8 cellular contexts compared by ENCODE assay signal in genomic region chr5:138033275-138033808, GRCh38. TPM values are rescaled to one million over a fixed set of nuclear protein-coding genes. Genes with fewer than 3 reads are reported as not detected.
A peak's percentile ranks its signal among the peaks of the same experiment; 100 is the strongest.
DNase-seq lines count a peak whose midpoint lies in the region; ATAC-seq, FAIRE-seq and TF ChIP-seq lines count a peak whose summit lies in the region.

No MANE protein-coding gene starts in this region.

- H3K36me3 Mint-ChIP-seq in neural crest cell (ENCODE audit: low read depth) = peaks cover 2% of the 10 kb centered on the region

- peaks cover 28% of the 10 kb centered on the region for H3K4me1 ChIP-seq in SJSA1 (replicated peaks)
- peaks cover 0 to 3% of the 10 kb centered on the region in 2 donors for H3K4me1 ChIP-seq in esophagus (ENCODE audit: control insufficient read depth in 2 of 2, insufficient read depth in 2 of 2, low read length in 1 of 2)

- no peaks in the 10 kb centered on the region for H3K9me3 ChIP-seq in SJSA1 (replicated peaks)
- H3K9me3 ChIP-seq in esophagus (ENCODE audit: control insufficient read depth in 2 of 2, insufficient read depth in 1 of 2, low read depth in 1 of 2, low read length in 1 of 2) = no peaks in the 10 kb centered on the region

- H3K4me3 Mint-ChIP-seq in neural crest cell = peak overlapping the region; percentile 97

- FAIRE-seq in urothelium cell line (lab: Jason Lieb, UNC) = no peak

- ATAC-seq in GM19035 (IDR thresholded peaks at IDR 0.05; ENCODE audit: unreplicated experiment) = peak; percentile 15
- ATAC-seq in HG03378 (IDR thresholded peaks at IDR 0.05; ENCODE audit: unreplicated experiment) = peak; percentile 1

- peak overlapping the region; percentile 97 for H3K27ac Mint-ChIP-seq in neural crest cell (ENCODE audit: unreplicated experiment)

- DNase-seq in SJSA1 (ENCODE audit: low read depth in 1 of 2, low spot score in 2 of 2) (peak in 1 of 2 experiments; percentile 71), neural crest cell (ENCODE audit: low read depth, low spot score) (no peak), urothelium cell line (ENCODE audit: low spot score) (no peak), globus pallidus (ENCODE audit: low spot score) (no peak)

- WGBS in esophagus, 2 donors = 2% methylated on average over 20 of the region's 20 CpGs

- H3K4me3 ChIP-seq in SJSA1 = peak overlapping the region; percentile 99
- H3K4me3 ChIP-seq in esophagus (ENCODE audit: low read depth in 1 of 2, low read length in 2 of 2) = peak overlapping the region; percentile 89 to 99

- H3K36me3 ChIP-seq in SJSA1 = peaks cover 21% of the 10 kb centered on the region
- no peaks in the 10 kb centered on the region for H3K36me3 ChIP-seq in esophagus (ENCODE audit: control insufficient read depth in 2 of 2, insufficient read depth in 2 of 2, low read length in 1 of 2)

- no peaks in the 10 kb centered on the region for H3K9me3 Mint-ChIP-seq in neural crest cell

- peaks cover 2% of the 10 kb centered on the region for H3K27me3 Mint-ChIP-seq in neural crest cell (ENCODE audit: low read depth)

- H3K4me1 Mint-ChIP-seq in neural crest cell = peaks cover 47% of the 10 kb centered on the region

- H3K27me3 ChIP-seq in SJSA1 (replicated peaks) = no peaks in the 10 kb centered on the region
- H3K27me3 ChIP-seq in esophagus (ENCODE audit: control insufficient read depth in 1 of 2, insufficient read depth in 2 of 2, low read length in 2 of 2) = no peaks in the 10 kb centered on the region

- H3K27ac ChIP-seq in C4-2B (peak overlapping the region; percentile 97), SJSA1 (peak overlapping the region; percentile 99), esophagus (ENCODE audit: low read depth in 2 of 2, low read length in 1 of 2) (peak overlapping the region; percentile 99 to 100)

- no peak for TF ChIP-seq CTCF in C4-2B (conservative IDR thresholded peaks at IDR 0.05)
- TF ChIP-seq CTCF in neural crest cell (conservative IDR thresholded peaks at IDR 0.05) = no peak

RNA-seq across cellular contexts. Expression of gene FAM13B, which starts 0.5 kb away (rescaled TPM):
- total RNA-seq in SJSA1 (2014; rRNA removed; shearing (Covaris generic)) = 21.6 and 32.7 TPM in 2 replicates
- polyA plus RNA-seq in esophagus = 1 to 10 TPM; 5.0 to 6.3 TPM
- total RNA-seq in neural crest cell = 47.1 and 49.1 TPM in 2 replicates

RNA-seq across cellular contexts. Expression of gene WNT8A, which starts 50.5 kb away (rescaled TPM):
- total RNA-seq in SJSA1 (2014; rRNA removed; shearing (Covaris generic)) = not detected in 2 replicates
- not detected for polyA plus RNA-seq in esophagus
- total RNA-seq in neural crest cell = not detected in 2 replicates
